9 cellular contexts compared by ENCODE assay signal in the genomic region with DNA sequence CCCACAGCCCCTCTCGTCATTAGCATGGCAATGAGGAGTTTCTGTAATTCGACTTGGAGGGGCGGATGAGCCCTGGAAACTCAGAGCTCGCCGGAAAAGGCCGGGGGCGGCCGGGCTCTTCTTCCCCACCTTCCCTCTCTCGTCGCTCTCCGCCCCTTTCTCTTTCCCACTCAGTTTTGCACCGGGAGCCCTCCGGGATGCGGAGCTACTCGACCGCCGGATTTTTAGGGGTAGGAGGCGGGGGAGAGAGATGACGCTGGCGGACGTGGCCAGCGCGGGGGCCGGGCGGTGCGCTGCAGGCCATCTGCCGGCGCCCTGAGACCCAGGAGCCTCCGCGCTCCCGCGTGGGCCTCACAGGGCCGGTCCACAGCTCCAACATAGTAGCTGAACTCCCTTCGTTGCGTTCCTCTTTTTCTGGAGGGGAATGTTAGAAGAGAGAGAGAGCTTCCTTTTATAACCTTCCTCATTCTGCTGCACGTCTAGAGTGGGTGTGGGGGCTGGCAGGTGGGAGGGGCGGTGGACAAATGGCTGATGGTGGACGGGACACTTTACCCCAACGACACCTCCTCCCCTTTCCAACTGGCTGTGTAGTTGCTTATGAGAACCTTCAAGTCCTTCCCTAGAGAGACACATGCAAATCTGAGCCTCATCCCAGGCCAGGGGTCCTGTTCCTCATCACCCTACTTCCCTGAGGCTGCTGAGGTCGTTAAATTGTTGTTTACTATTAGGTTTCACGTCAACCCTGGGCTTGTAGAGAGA. TPM values are rescaled to one million over a fixed set of nuclear protein-coding genes. Genes with fewer than 3 reads are reported as not detected.
DNase-seq lines count a peak whose midpoint lies in the region; ATAC-seq and TF ChIP-seq lines count a peak whose summit lies in the region.
"Had no signal": no experiment of that assay in that cellular context is flagged by ENCODE, and none has a peak within 500 bp of the region (broad histone marks: within the 10 kb centered on the region; RNA-seq: fewer than 3 reads in every experiment).

No MANE protein-coding gene starts in this region.

- ATAC-seq in GM18909 (IDR thresholded peaks at IDR 0.05; ENCODE audit: poor library complexity, unreplicated experiment) = no peak

- H3K27ac ChIP-seq in DOHH2 (ENCODE audit: low read depth, low read length) (peak overlapping the region; percentile 26), HUES48 (ENCODE audit: low read depth, low read length) (no peak overlapping the region), right atrium auricular region (peak overlapping the region; percentile 68 to 85)

- DNase-seq in activated CD4-positive, alpha-beta memory T cell treated with anti-CD3 and anti-CD28 coated beads, Interleukin-2, amount 10 ng/mL, durations not matched to agents 7 days and 5 days = no peak
- no peak for DNase-seq in right atrium auricular region (ENCODE audit: low spot score)
- DNase-seq in skeletal muscle cell (ENCODE audit: low read depth) = no peak
- DNase-seq in activated CD4-positive, CD25-positive, alpha-beta regulatory T cell (lab: John Stamatoyannopoulos, UW) = no peak
- no peak for DNase-seq in GM10248 (ENCODE audit: extremely low spot score)

- H3K4me1 ChIP-seq in DOHH2 (ENCODE audit: control insufficient read depth, low read length) (peaks cover 35% of the 10 kb centered on the region), HUES48 (ENCODE audit: control insufficient read depth, insufficient read depth, low read length) (peaks cover 43% of the 10 kb centered on the region), right atrium auricular region (peaks cover 0 to 42% of the 10 kb centered on the region in 2 donors)

- H3K9me3 ChIP-seq in DOHH2 (ENCODE audit: control insufficient read depth, insufficient read depth, low read length) (no peaks in the 10 kb centered on the region), HUES48 (ENCODE audit: control insufficient read depth, insufficient read depth, low read length) (no peaks in the 10 kb centered on the region), right atrium auricular region (no peaks in the 10 kb centered on the region)

- H3K9ac ChIP-seq in HUES48 (ENCODE audit: low read depth, low read length) = no peak overlapping the region

- H3K27ac Mint-ChIP-seq in activated CD4-positive, alpha-beta memory T cell treated with anti-CD3 and anti-CD28 coated beads, Interleukin-2, amount 10 ng/mL, durations not matched to agents 7 days and 5 days = no peak overlapping the region

- no peaks in the 10 kb centered on the region for H3K9me2 ChIP-seq in DOHH2 (replicated peaks; ENCODE audit: control insufficient read depth, low read length)

- no peaks in the 10 kb centered on the region for H4K20me1 ChIP-seq in DOHH2 (ENCODE audit: control insufficient read depth, insufficient read depth, low read depth, low read length)

- H3F3A ChIP-seq in DOHH2 (ENCODE audit: control insufficient read depth, insufficient read depth) = peaks cover 3% of the 10 kb centered on the region; the same call in 1 of the 2 replicates

- peaks cover 20% of the 10 kb centered on the region for H3K4me1 Mint-ChIP-seq in activated CD4-positive, alpha-beta memory T cell treated with anti-CD3 and anti-CD28 coated beads, Interleukin-2, amount 10 ng/mL, durations not matched to agents 7 days and 5 days

- peak overlapping the region; percentile 85 for H3K4me3 Mint-ChIP-seq in activated CD4-positive, alpha-beta memory T cell treated with anti-CD3 and anti-CD28 coated beads, Interleukin-2, amount 10 ng/mL, durations not matched to agents 7 days and 5 days

- H3K27me3 ChIP-seq in DOHH2 (ENCODE audit: control insufficient read depth, low read length) (peaks cover 8% of the 10 kb centered on the region), HUES48 (ENCODE audit: control insufficient read depth, insufficient read depth, low read length) (peaks cover 100% of the 10 kb centered on the region), right atrium auricular region (peaks cover 32 to 54% of the 10 kb centered on the region in 2 donors)

- H3K79me2 ChIP-seq in DOHH2 (ENCODE audit: control insufficient read depth, low read length) = peaks cover 15% of the 10 kb centered on the region

- TF ChIP-seq CTCF in DOHH2 (IDR thresholded peaks at IDR 0.05; ENCODE audit: low read depth, low read length, poor library complexity, severe bottlenecking) (no peak), right atrium auricular region (IDR thresholded peaks at IDR 0.05) (no peak), GM10248 (IDR thresholded peaks at IDR 0.05; ENCODE audit: control extremely low read depth, extremely low read depth, low read depth, missing control alignments) (no peak)

- peak overlapping the region; percentile 89 for H3K4me2 ChIP-seq in DOHH2 (ENCODE audit: low read length)

- CTCF ChIA-PET in activated CD4-positive, alpha-beta memory T cell treated with anti-CD3 and anti-CD28 coated beads, Interleukin-2, amount 10 ng/mL, durations not matched to agents 7 days and 5 days (lab: Charles Lee) = interaction anchor here (1.3 kb wide), 2 partner anchors 8 to 54 kb away, joined by 3 to 6 read pairs; no protein-coding TSS in a partner anchor
- CTCF ChIA-PET in GM10248 (lab: Yijun Ruan, JAX) = interaction anchor here (1.0 to 2.8 kb wide), 7 partner anchors 9 to 414 kb away, joined by 3 to 8 read pairs (median 4); a partner anchor contains a TSS

- H3K4me3 ChIP-seq in DOHH2 (ENCODE audit: low read length) = peak overlapping the region; percentile 90
- H3K4me3 ChIP-seq in HUES48 (ENCODE audit: low read depth, low read length) = peak overlapping the region; percentile 57
- peak overlapping the region; percentile 58 to 65 for H3K4me3 ChIP-seq in right atrium auricular region
- peak overlapping the region; percentile 89 for H3K4me3 ChIP-seq in skeletal muscle cell (ENCODE audit: low read depth, low read length)

- no peaks in the 10 kb centered on the region for H3K36me3 ChIP-seq in DOHH2 (ENCODE audit: control insufficient read depth, low read length)
- no peaks in the 10 kb centered on the region for H3K36me3 ChIP-seq in HUES48 (ENCODE audit: control insufficient read depth, insufficient read depth, low read length)
- no peaks in the 10 kb centered on the region for H3K36me3 ChIP-seq in right atrium auricular region

- POLR2A ChIA-PET in activated CD4-positive, alpha-beta memory T cell treated with anti-CD3 and anti-CD28 coated beads, Interleukin-2, amount 10 ng/mL, durations not matched to agents 7 days and 5 days (lab: Charles Lee) = interaction anchor here (0.9 to 1.0 kb wide), 2 partner anchors 232 to 234 kb away, joined by 3 to 5 read pairs; no protein-coding TSS in a partner anchor
- POLR2A ChIA-PET in GM10248 (lab: Yijun Ruan, JAX) = no interaction called here

- H3K36me3 Mint-ChIP-seq in activated CD4-positive, alpha-beta memory T cell treated with anti-CD3 and anti-CD28 coated beads, Interleukin-2, amount 10 ng/mL, durations not matched to agents 7 days and 5 days (ENCODE audit: low read depth) = peaks cover 8% of the 10 kb centered on the region

- no peaks in the 10 kb centered on the region for H3K9me3 Mint-ChIP-seq in activated CD4-positive, alpha-beta memory T cell treated with anti-CD3 and anti-CD28 coated beads, Interleukin-2, amount 10 ng/mL, durations not matched to agents 7 days and 5 days

- peaks cover 81% of the 10 kb centered on the region for H3K27me3 Mint-ChIP-seq in activated CD4-positive, alpha-beta memory T cell treated with anti-CD3 and anti-CD28 coated beads, Interleukin-2, amount 10 ng/mL, durations not matched to agents 7 days and 5 days

RNA-seq across cellular contexts. Expression of a gene that starts 1.1 kb away (rescaled TPM):
- under 1 TPM; 0.70 to 0.86 TPM for total RNA-seq in activated CD4-positive, alpha-beta memory T cell treated with anti-CD3 and anti-CD28 coated beads, Interleukin-2, amount 10 ng/mL, durations not matched to agents 7 days and 5 days
- under 1 TPM in 1 of 2 donors, not detected in 1; 0.20 TPM for total RNA-seq in right atrium auricular region

RNA-seq across cellular contexts. Expression of a gene that starts 5.5 kb away (rescaled TPM):
- not detected for total RNA-seq in activated CD4-positive, alpha-beta memory T cell treated with anti-CD3 and anti-CD28 coated beads, Interleukin-2, amount 10 ng/mL, durations not matched to agents 7 days and 5 days
- total RNA-seq in right atrium auricular region = under 1 TPM; 0.16 to 0.33 TPM
- total RNA-seq: activated CD8-positive, alpha-beta memory T cell treated with anti-CD3 and anti-CD28 coated beads for 36 hours had no signal

RNA-seq across cellular contexts. Expression of a gene that starts 33.6 kb away (rescaled TPM):
- under 1 TPM in 1 of 2 experiments, not detected in 1; 0.15 TPM for total RNA-seq in activated CD4-positive, alpha-beta memory T cell treated with anti-CD3 and anti-CD28 coated beads, Interleukin-2, amount 10 ng/mL, durations not matched to agents 7 days and 5 days
- 1 to 10 TPM in 1 of 2 donors, under 1 TPM in 1; 0.59 to 1.2 TPM for total RNA-seq in right atrium auricular region

RNA-seq across cellular contexts. Expression of a gene that starts 46.5 kb away (rescaled TPM):
- not detected for total RNA-seq in activated CD4-positive, alpha-beta memory T cell treated with anti-CD3 and anti-CD28 coated beads, Interleukin-2, amount 10 ng/mL, durations not matched to agents 7 days and 5 days
- total RNA-seq in right atrium auricular region = under 1 TPM; 0.24 to 0.96 TPM
- total RNA-seq: activated CD8-positive, alpha-beta memory T cell treated with anti-CD3 and anti-CD28 coated beads for 36 hours had no signal

RNA-seq across cellular contexts. Expression of a gene that starts 50.6 kb away (rescaled TPM):
- not detected for total RNA-seq in activated CD4-positive, alpha-beta memory T cell treated with anti-CD3 and anti-CD28 coated beads, Interleukin-2, amount 10 ng/mL, durations not matched to agents 7 days and 5 days
- total RNA-seq in right atrium auricular region = not detected
- total RNA-seq: activated CD8-positive, alpha-beta memory T cell treated with anti-CD3 and anti-CD28 coated beads for 36 hours had no signal
